ENCODE assay signal across 9 cellular contexts in genomic region chr15:99961011-99961441, GRCh38.
DNase-seq lines count a peak whose midpoint lies in the region; ATAC-seq and TF ChIP-seq lines count a peak whose summit lies in the region.
"Had no signal": no experiment of that assay in that cellular context is flagged by ENCODE, and none has a peak within 500 bp of the region (broad histone marks: within the 10 kb centered on the region; RNA-seq: fewer than 3 reads in every experiment).

No MANE protein-coding gene starts in this region.

- H3K4me3 ChIP-seq in DOHH2 (ENCODE audit: low read length): no peak overlapping the region
- H3K4me3 ChIP-seq in choroid plexus epithelial cell (ENCODE audit: low read depth, low read length): no peak overlapping the region
- H3K4me3 ChIP-seq: GM12878 had no signal

- POLR2A ChIA-PET in RWPE1 (lab: Yijun Ruan, JAX; ENCODE audit: low non-redundant PET): no interaction called here

- H3K9me3 ChIP-seq in DOHH2 (ENCODE audit: control insufficient read depth, insufficient read depth, low read length): no peaks in the 10 kb centered on the region

- peak; percentile 29 for TF ChIP-seq CTCF in DOHH2 (IDR thresholded peaks at IDR 0.05; ENCODE audit: low read depth, low read length, poor library complexity, severe bottlenecking)
- TF ChIP-seq CTCF in choroid plexus epithelial cell (conservative IDR thresholded peaks at IDR 0.05; ENCODE audit: low read depth, low read length): peak; percentile 54
- no peak; the same call in 1 of the 2 replicates for TF ChIP-seq CTCF in RWPE1 (conservative IDR thresholded peaks at IDR 0.05; ENCODE audit: low read depth)

- H3K9me2 ChIP-seq in DOHH2 (replicated peaks; ENCODE audit: control insufficient read depth, low read length): no peaks in the 10 kb centered on the region

- H3F3A ChIP-seq in DOHH2 (ENCODE audit: control insufficient read depth, insufficient read depth): no peaks in the 10 kb centered on the region

- H4K20me1 ChIP-seq in DOHH2 (ENCODE audit: control insufficient read depth, insufficient read depth, low read depth, low read length): no peaks in the 10 kb centered on the region

- H3K4me2 ChIP-seq in DOHH2 (ENCODE audit: low read length): no peak overlapping the region

- no peak overlapping the region for H3K27ac ChIP-seq in DOHH2 (ENCODE audit: low read depth, low read length)
- no peak overlapping the region for H3K27ac ChIP-seq in RWPE1

- no peaks in the 10 kb centered on the region for H3K4me1 ChIP-seq in DOHH2 (ENCODE audit: control insufficient read depth, low read length)

- ATAC-seq in HG03097 (IDR thresholded peaks at IDR 0.05; ENCODE audit: low FRiP score, unreplicated experiment): no peak
- ATAC-seq in HG03457 (IDR thresholded peaks at IDR 0.05; ENCODE audit: unreplicated experiment): no peak
- ATAC-seq: GM12878 had no signal

- CTCF ChIA-PET in RWPE1 (lab: Yijun Ruan, JAX): interaction anchor here (0.6 to 3.0 kb wide), 5 partner anchors 32 to 733 kb away, joined by 5 to 13 read pairs (median 6); no protein-coding TSS in a partner anchor

- DNase-seq in M059J (ENCODE audit: low read depth): peak; percentile 46
- DNase-seq in choroid plexus epithelial cell (ENCODE audit: low read depth): peak; percentile 57
- DNase-seq in lung microvascular endothelial cell (ENCODE audit: low read depth in 2 of 2): peak; percentile 6 to 20
- no peak for DNase-seq in NCI-H748 treated with DMSO at 0.1 percent for 48 hours (lab: John Stamatoyannopoulos, UW)
- DNase-seq in RWPE1 (ENCODE audit: low spot score): no peak

- no peaks in the 10 kb centered on the region for H3K36me3 ChIP-seq in DOHH2 (ENCODE audit: control insufficient read depth, low read length)

- no peaks in the 10 kb centered on the region for H3K79me2 ChIP-seq in DOHH2 (ENCODE audit: control insufficient read depth, low read length)

- no peaks in the 10 kb centered on the region for H3K27me3 ChIP-seq in DOHH2 (ENCODE audit: control insufficient read depth, low read length)

Comparison
In these comparisons a context has a peak if more than half of its experiments do, and no peak if none do; other contexts are left out.
1. DNase-seq: peak in M059J (single experiment), choroid plexus epithelial cell (single experiment) and lung microvascular endothelial cell (2 of 2); none in NCI-H748 treated with DMSO at 0.1 percent for 48 hours (single experiment) and RWPE1 (single experiment).